ENCODE assay signal across 20 cellular contexts in the genomic region with DNA sequence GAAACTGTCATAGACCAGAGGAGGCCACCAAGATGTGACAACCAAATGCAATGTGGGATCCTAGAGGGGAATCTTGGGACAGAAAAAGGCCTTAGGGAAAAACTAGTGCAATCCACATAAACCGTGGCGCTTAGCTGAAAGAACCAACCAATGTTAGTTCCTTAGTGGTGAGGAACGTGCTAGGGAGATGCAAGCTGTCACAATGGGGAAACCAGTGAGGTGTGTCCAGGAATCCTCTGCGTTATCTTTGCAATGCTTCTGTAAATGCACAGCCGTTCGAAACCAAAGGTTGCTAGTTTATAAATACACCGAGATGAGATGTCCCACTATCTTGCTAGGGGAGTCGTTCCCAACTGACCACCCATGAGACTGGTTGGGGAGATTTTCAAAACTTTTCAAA.
"Had no signal": no experiment of that assay in that cellular context is flagged by ENCODE, and none has a peak within 500 bp of the region (broad histone marks: within the 10 kb centered on the region; RNA-seq: fewer than 3 reads in every experiment).

No MANE protein-coding gene starts in this region.

- H3K4me3 Mint-ChIP-seq: activated CD4-positive, alpha-beta T cell treated with anti-CD3 and anti-CD28 coated beads, Interleukin-2, amount 10 ng/mL, durations not matched to agents 7 days and 5 days; activated naive CD8-positive, alpha-beta T cell treated with anti-CD3 and anti-CD28 coated beads, Interleukin-2, amount 10 ng/mL, durations not matched to agents 7 days and 5 days; endodermal cell; neural crest cell; T-helper 17 cell had no signal

- H3K9me3 ChIP-seq: heart left ventricle, prostate gland, spleen, upper lobe of left lung had no signal

- H3K4me3 ChIP-seq: coronary artery, heart left ventricle, prostate gland had no signal

- H3K36me3 ChIP-seq: heart left ventricle, prostate gland, spleen, upper lobe of left lung had no signal

- H3K27me3 Mint-ChIP-seq: activated CD4-positive, alpha-beta T cell treated with anti-CD3 and anti-CD28 coated beads, Interleukin-2, amount 10 ng/mL, durations not matched to agents 7 days and 5 days; activated naive CD8-positive, alpha-beta T cell treated with anti-CD3 and anti-CD28 coated beads, Interleukin-2, amount 10 ng/mL, durations not matched to agents 7 days and 5 days; T-helper 17 cell had no signal

- H3K27me3 ChIP-seq: heart left ventricle, spleen, upper lobe of left lung had no signal

- DNase-seq: activated CD4-positive, alpha-beta T cell treated with anti-CD3 and anti-CD28 coated beads, Interleukin-2, amount 10 ng/mL, durations not matched to agents 7 days and 5 days; activated CD4-positive, CD25-positive, alpha-beta regulatory T cell treated with anti-CD3 and anti-CD28 coated beads, Interleukin-2, amount 50 U/mL, for 72 hours; activated CD8-positive, alpha-beta memory T cell treated with anti-CD3 and anti-CD28 coated beads, Interleukin-2, amount 50 U/mL, for 48 hours; activated naive CD4-positive, alpha-beta T cell treated with Interleukin-2 at 50 U/mL for 16 hours; activated naive CD8-positive, alpha-beta T cell treated with anti-CD3 and anti-CD28 coated beads, Interleukin-2, amount 10 ng/mL, durations not matched to agents 7 days and 5 days; amniotic stem cell; cerebellar nuclear complex; islet precursor cell; stimulated activated CD4-positive, alpha-beta T cell treated with anti-CD3 and anti-CD28 coated beads, Interleukin-4, amount 100 ng/mL, for 1 hour; stimulated activated naive CD4-positive, alpha-beta T cell treated with Interleukin-2 at 50 U/mL for 16 hours; SW 1271; T-helper 17 cell had no signal

- H3K27ac Mint-ChIP-seq: activated CD4-positive, alpha-beta T cell treated with anti-CD3 and anti-CD28 coated beads, Interleukin-2, amount 10 ng/mL, durations not matched to agents 7 days and 5 days; endodermal cell; T-helper 17 cell had no signal

- H3K27ac ChIP-seq: coronary artery, epithelial cell of prostate had no signal

- H3K9me3 Mint-ChIP-seq: endodermal cell, neural crest cell had no signal
